In genomic region chr14:92785601-92786426, GRCh38 we compare ENCODE assay signal across 1 cellular context.
TF ChIP-seq lines count a peak whose summit lies in the region.

No MANE protein-coding gene starts in this region.

TF ChIP-seq in HepG2, 621 proteins besides CTCF, POLR2A, EP300 and RAD21:
- TF ChIP-seq ZNF143 (CRISPR knock-in tag; IDR thresholded peaks at IDR 0.05) (no peak), RBM39 (IDR thresholded peaks at IDR 0.05; ENCODE audit: low read depth, low read length, poor library complexity, severe bottlenecking) (no peak), POLR2G (IDR thresholded peaks at IDR 0.05; ENCODE audit: low read depth, low read length) (no peak), KAT2B (IDR thresholded peaks at IDR 0.05; ENCODE audit: borderline replicate concordance, low read depth, low read length) (no peak)
